In genomic region chr6:32109114-32109764, GRCh38 we compare ENCODE assay signal across 11 cellular contexts. TPM values are rescaled to one million over a fixed set of nuclear protein-coding genes. Genes with fewer than 3 reads are reported as not detected.
DNase-seq lines count a peak whose midpoint lies in the region; TF ChIP-seq lines count a peak whose summit lies in the region.
"Had no signal": no experiment of that assay in that cellular context is flagged by ENCODE, and none has a peak within 500 bp of the region (broad histone marks: within the 10 kb centered on the region; RNA-seq: fewer than 3 reads in every experiment).

Gene TNXB (minus strand): TSS chr6:32109338. CDS start chr6:32098198, 11,140 bp downstream.

- peaks cover 31% of the 10 kb centered on the region for H3K36me3 Mint-ChIP-seq in MCF 10A (ENCODE audit: insufficient read depth, unreplicated experiment)
- peaks cover 4% of the 10 kb centered on the region for H3K36me3 Mint-ChIP-seq in nephron (ENCODE audit: low read depth)

- peaks cover 32% of the 10 kb centered on the region for H3K27me3 Mint-ChIP-seq in MCF 10A (ENCODE audit: insufficient read depth, unreplicated experiment)
- H3K27me3 Mint-ChIP-seq in nephron (ENCODE audit: low read depth) = peaks cover 20% of the 10 kb centered on the region

- H3K4me2 ChIP-seq in mammary epithelial cell (ENCODE audit: insufficient read depth, low read depth, low read length) = no peak within 1 kb of the TSS

- peak within 1 kb of the TSS; percentile 39 for H3K27ac Mint-ChIP-seq in MCF 10A (ENCODE audit: low read depth, unreplicated experiment)
- peak within 1 kb of the TSS; percentile 40 to 65 (median 58) for H3K27ac Mint-ChIP-seq in nephron

- no peak within 1 kb of the TSS for H3K9ac ChIP-seq in mammary epithelial cell (ENCODE audit: insufficient read depth, low read length)

- H3K9me3 ChIP-seq in mammary epithelial cell (replicated peaks; ENCODE audit: insufficient read depth, low read length) (no peaks in the 10 kb centered on the region), esophagus muscularis mucosa (no peaks in the 10 kb centered on the region), SJCRH30 (replicated peaks) (no peaks in the 10 kb centered on the region)

- no peaks in the 10 kb centered on the region for H3K79me2 ChIP-seq in mammary epithelial cell (ENCODE audit: insufficient read depth, low read length)

- H3K4me1 ChIP-seq in mammary epithelial cell (ENCODE audit: insufficient read depth, low read length) = peaks cover 6% of the 10 kb centered on the region
- H3K4me1 ChIP-seq in esophagus muscularis mucosa = peaks cover 66 to 94% (median 90%) of the 10 kb centered on the region in 4 donors
- H3K4me1 ChIP-seq in SJCRH30 = peaks cover 16% of the 10 kb centered on the region

- BruUV-seq in MCF 10A (replicated peaks; lab: Mats Ljungman, UMichigan) = no TSS peak
- no TSS peak for BruUV-seq in mammary epithelial cell (replicated peaks; lab: Mats Ljungman, UMichigan)

- peak within 1 kb of the TSS; percentile 52 for H3K4me3 Mint-ChIP-seq in MCF 10A (ENCODE audit: unreplicated experiment)
- peak within 1 kb of the TSS; percentile 21 to 64 (median 36) for H3K4me3 Mint-ChIP-seq in nephron

- H3K27me3 ChIP-seq in mammary epithelial cell (ENCODE audit: insufficient read depth, low read length) = no peaks in the 10 kb centered on the region
- no peaks in the 10 kb centered on the region for H3K27me3 ChIP-seq in esophagus muscularis mucosa
- H3K27me3 ChIP-seq in SJCRH30 = no peaks in the 10 kb centered on the region

- CTCF ChIA-PET in MCF 10A (lab: Yijun Ruan, JAX) = interaction anchor here (4.7 kb wide), 1 partner anchor 9 kb away, joined by 31 read pairs; no protein-coding TSS in a partner anchor
- CTCF ChIA-PET in mammary epithelial cell (lab: Charles Lee; ENCODE audit: low non-redundant PET) = no interaction called here

- H3K9me3 Mint-ChIP-seq in MCF 10A (ENCODE audit: unreplicated experiment) (peaks cover 9% of the 10 kb centered on the region), nephron (no peaks in the 10 kb centered on the region)

- H3K4me3 ChIP-seq in mammary epithelial cell (replicated peaks in 1 of 3; ENCODE audit: insufficient read depth in 1 of 3, low read depth in 2 of 3, low read length in 3 of 3) = no peak within 1 kb of the TSS
- peak within 1 kb of the TSS; percentile 45 to 61 (median 52) for H3K4me3 ChIP-seq in esophagus muscularis mucosa
- no peak within 1 kb of the TSS for H3K4me3 ChIP-seq in SJCRH30

- DNase-seq in MCF 10A (ENCODE audit: unreplicated experiment) (no peak), mammary epithelial cell (no peak), esophagus muscularis mucosa (ENCODE audit: extremely low spot score) (no peak), NCI-H2029 (lab: John Stamatoyannopoulos, UW) (no peak), GM13976 (ENCODE audit: low spot score) (no peak), SJCRH30 (no peak)
- DNase-seq in stimulated activated CD4-positive, alpha-beta T cell treated with anti-CD3 and anti-CD28 coated beads, Interleukin-15, amount 100 ng/mL, for 24 hours = no peak
- DNase-seq: glutamatergic neuron, GOT3, NCI-H524 treated with DMSO at 0.1 percent for 48 hours had no signal

- TF ChIP-seq CTCF in MCF 10A (IDR thresholded peaks at IDR 0.05; ENCODE audit: unreplicated experiment) (no peak), mammary epithelial cell (conservative IDR thresholded peaks at IDR 0.05 in 1 of 2, IDR thresholded peaks at IDR 0.05 in 1 of 2; ENCODE audit: extremely low read depth in 1 of 2, insufficient read depth in 1 of 2, low read depth in 1 of 2, low read length in 2 of 2) (no peak), esophagus muscularis mucosa (IDR thresholded peaks at IDR 0.05) (no peak), nephron (IDR thresholded peaks at IDR 0.05; ENCODE audit: unreplicated experiment in 3 of 3) (no peak), GM13976 (IDR thresholded peaks at IDR 0.05; ENCODE audit: borderline replicate concordance, control extremely low read depth, extremely low read depth, insufficient read depth, missing control alignments) (no peak)

- 65% methylated on average over 6 of the region's 12 CpGs for WGBS in mammary epithelial cell (ENCODE audit: low coverage, missing lambda C conversion rate)
- WGBS in esophagus muscularis mucosa = 31% methylated on average over 9 of the region's 12 CpGs

- dilution Hi-C loops in mammary epithelial cell (cut with HindIII; ENCODE audit: low sequenced_read_pairs) = no loop called here

- H3K4me1 Mint-ChIP-seq in MCF 10A (ENCODE audit: insufficient read depth, unreplicated experiment) (peaks cover 41% of the 10 kb centered on the region), nephron (peaks cover 70% of the 10 kb centered on the region)

- in situ Hi-C loops in mammary epithelial cell (cut with MboI; ENCODE audit: low sequenced_read_pairs in 2 of 2) = no loop called here
- in situ Hi-C loops in GM13976 (cut with MboI; ENCODE audit: low sequenced_read_pairs, unreplicated experiment) = no loop called here

- POLR2A ChIA-PET in MCF 10A (lab: Yijun Ruan, JAX) = interaction anchor here (0.6 to 1.4 kb wide), 3 partner anchors 15 to 598 kb away, joined by 3 to 5 read pairs (median 3); partner anchors contain the start of gene ATF6B

- no peak for TF ChIP-seq EP300 in esophagus muscularis mucosa (IDR thresholded peaks at IDR 0.05)

- intact Hi-C loops in MCF 10A (cut with micrococcal nuclease) (no loop called here), mammary epithelial cell (cut with micrococcal nuclease) (no loop called here), esophagus muscularis mucosa (cut with DNase I) (no loop called here)

- H3K36me3 ChIP-seq in mammary epithelial cell (ENCODE audit: insufficient read depth, low read length) (no peaks in the 10 kb centered on the region), esophagus muscularis mucosa (no peaks in the 10 kb centered on the region), SJCRH30 (no peaks in the 10 kb centered on the region)

- peak; percentile 39 for TF ChIP-seq POLR2A in esophagus muscularis mucosa (IDR thresholded peaks at IDR 0.05; ENCODE audit: low read depth)

- H4K20me1 ChIP-seq in mammary epithelial cell (ENCODE audit: insufficient read depth, low read length) = no peaks in the 10 kb centered on the region

- H3K27ac ChIP-seq in mammary epithelial cell (ENCODE audit: insufficient read depth, low read depth, low read length) (no peak within 1 kb of the TSS), esophagus muscularis mucosa (replicated peaks in 1 of 4) (peak within 1 kb of the TSS; percentile 77 to 83 (median 81)), SJCRH30 (no peak within 1 kb of the TSS)

- no peak within 1 kb of the TSS for H2AFZ ChIP-seq in mammary epithelial cell (ENCODE audit: low read depth, low read length)

RNA-seq across cellular contexts. Expression of gene TNXB, which starts in this region (rescaled TPM):
- total RNA-seq in MCF 10A (2022) (3.0 and 4.3 TPM in 2 replicates), mammary epithelial cell (under 1 TPM; 0.17 to 0.82 TPM), esophagus muscularis mucosa (100 to 1,000 TPM; 223 to 525 (median 326) TPM)
- polyA plus RNA-seq in mammary epithelial cell = 0.16 TPM
- polyA minus RNA-seq in mammary epithelial cell = not detected
- total RNA-seq in SJCRH30 (2014; rRNA removed; shearing (Covaris generic)) = 1.6 and 3.3 TPM in 2 replicates

Comparison
In these comparisons a context has a peak if more than half of its experiments do, and no peak if none do; other contexts are left out.
1. RNA of gene TNXB (total RNA-seq): 223 to 525 TPM in esophagus muscularis mucosa; 1.6 to 3.3 TPM in SJCRH30, 3.0 to 4.3 TPM in MCF 10A and 0.17 to 0.82 TPM in mammary epithelial cell; every median in the first group is over 10 times any median in the second.
2. H3K27ac ChIP-seq: peak in esophagus muscularis mucosa (4 of 4); none in mammary epithelial cell (single experiment) and SJCRH30 (single experiment).
3. H3K4me3 ChIP-seq: peak in esophagus muscularis mucosa (4 of 4); none in mammary epithelial cell (0 of 3) and SJCRH30 (single experiment).